In the genomic region with DNA sequence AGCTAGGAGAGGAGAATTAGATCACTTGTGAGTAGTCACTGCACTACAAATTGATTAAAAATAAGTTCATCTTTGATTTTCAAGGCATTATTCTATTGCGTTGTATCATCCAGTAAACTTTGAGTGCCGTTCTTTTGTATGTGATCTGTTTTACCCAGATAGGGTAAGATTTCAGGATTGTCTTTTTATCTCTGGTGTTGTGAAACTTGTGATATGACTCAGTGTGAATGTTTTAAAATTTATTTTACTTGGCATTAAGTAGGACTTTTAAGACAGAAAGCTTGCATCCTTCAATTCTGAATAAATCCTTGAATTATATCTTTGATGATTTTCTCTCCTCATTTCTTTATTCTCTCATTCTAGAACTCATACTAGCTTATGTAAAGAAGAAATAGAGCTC, we compare ENCODE assay signal across 17 cellular contexts.
"Had no signal": no experiment of that assay in that cellular context is flagged by ENCODE, and none has a peak within 500 bp of the region (broad histone marks: within the 10 kb centered on the region; RNA-seq: fewer than 3 reads in every experiment).

No MANE protein-coding gene starts in this region.

- H3K27me3 ChIP-seq: ascending aorta, gastrocnemius medialis, heart right ventricle, pancreas had no signal

- H3K9me3 ChIP-seq: gastrocnemius medialis, pancreas had no signal

- ATAC-seq: activated CD8-positive, alpha-beta memory T cell treated with anti-CD3 and anti-CD28 coated beads, Interleukin-2, amount 10 ng/mL, durations not matched to agents 7 days and 5 days; gastrocnemius medialis; heart right ventricle; pancreas; stimulated activated memory B cell treated with anti-CD40 and anti-IgM and Interleukin-4, amounts not matched to agents 10 μg/mL and 1 μg/mL and 100 μg/mL, for 72 hours had no signal

- H3K27ac ChIP-seq: ascending aorta, gastrocnemius medialis, heart right ventricle, left ventricle myocardium inferior, pancreas had no signal

- H3K4me3 ChIP-seq: ascending aorta, gastrocnemius medialis, heart right ventricle, left ventricle myocardium inferior, pancreas had no signal

- H3K36me3 ChIP-seq: ascending aorta, gastrocnemius medialis, heart right ventricle, left ventricle myocardium inferior, pancreas had no signal

- H3K4me1 ChIP-seq: ascending aorta, pancreas had no signal

- DNase-seq: activated CD4-positive, alpha-beta T cell treated with anti-CD3 and anti-CD28 coated beads, Interleukin-2, amount 50 U/mL, for 48 hours; activated CD4-positive, CD25-positive, alpha-beta regulatory T cell treated with anti-CD3 and anti-CD28 coated beads, Interleukin-2, amount 50 U/mL, for 72 hours; activated CD8-positive, alpha-beta memory T cell treated with anti-CD3 and anti-CD28 coated beads, Interleukin-2, amount 10 ng/mL, durations not matched to agents 7 days and 5 days; activated gamma-delta T cell; activated naive CD8-positive, alpha-beta T cell treated with anti-CD3 and anti-CD28 coated beads for 36 hours; activated T-cell treated with anti-CD3 and anti-CD28 coated beads, Interleukin-2, amount 50 U/mL, for 24 hours; caudate nucleus; erythroblast; gastrocnemius medialis; heart right ventricle; kidney; left ventricle myocardium inferior; mesendoderm; pancreas; SW 1271 had no signal
